In the genomic region with DNA sequence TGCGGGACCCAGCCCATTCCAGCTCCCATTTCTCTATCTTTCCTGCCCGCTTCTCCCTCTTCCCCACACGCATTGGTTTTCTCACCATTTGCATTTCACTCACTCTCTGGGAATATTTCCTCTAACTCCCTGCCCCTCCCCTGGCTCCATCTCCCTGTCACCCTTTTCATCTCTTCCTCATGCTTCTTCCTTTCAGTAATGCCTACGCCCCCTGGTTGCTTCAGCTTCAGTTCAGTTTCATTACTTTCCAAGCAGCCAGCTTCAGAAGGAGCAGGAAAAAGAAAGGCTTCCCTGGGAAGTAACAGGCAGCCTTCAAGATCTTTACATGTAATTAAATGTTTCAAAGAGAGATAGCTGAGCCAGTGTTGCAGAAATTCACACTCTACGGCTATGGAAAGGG, we compare ENCODE assay signal across 16 cellular contexts.
DNase-seq lines count a peak whose midpoint lies in the region; ATAC-seq, FAIRE-seq and TF ChIP-seq lines count a peak whose summit lies in the region.
"Had no signal": no experiment of that assay in that cellular context is flagged by ENCODE, and none has a peak within 500 bp of the region (broad histone marks: within the 10 kb centered on the region; RNA-seq: fewer than 3 reads in every experiment).

No MANE protein-coding gene starts in this region.

- H3K4me3 ChIP-seq in GM23338, result peak overlapping the region; percentile 86
- no peak overlapping the region for H3K4me3 ChIP-seq in astrocyte (ENCODE audit: insufficient read depth, low read depth, low read length)
- no peak overlapping the region for H3K4me3 ChIP-seq in smooth muscle cell
- H3K4me3 ChIP-seq: sigmoid colon, tibial artery had no signal

- 60% methylated on average over 5 of the region's 5 CpGs for WGBS in smooth muscle cell (ENCODE audit: low lambda C conversion rate)

- H3K27ac ChIP-seq in GM23338 (ENCODE audit: low read depth), result no peak overlapping the region
- H3K27ac ChIP-seq in astrocyte (ENCODE audit: low read depth, low read length), result no peak overlapping the region
- no peak overlapping the region for H3K27ac ChIP-seq in smooth muscle cell (ENCODE audit: low read depth)
- H3K27ac ChIP-seq: 22Rv1, epithelial cell of prostate, sigmoid colon, tibial artery had no signal

- no peaks in the 10 kb centered on the region for H3K79me2 ChIP-seq in GM23338 (replicated peaks; ENCODE audit: insufficient read depth)
- no peaks in the 10 kb centered on the region for H3K79me2 ChIP-seq in astrocyte (ENCODE audit: insufficient read depth, low read length)
- no peaks in the 10 kb centered on the region for H3K79me2 ChIP-seq in smooth muscle cell (ENCODE audit: low read depth)

- H3K27ac Mint-ChIP-seq in GM23338, result no peak overlapping the region
- peak overlapping the region; percentile 30 for H3K27ac Mint-ChIP-seq in astrocyte (ENCODE audit: unreplicated experiment)
- H3K27ac Mint-ChIP-seq in nephron, result no peak overlapping the region

- no peaks in the 10 kb centered on the region for H3K27me3 ChIP-seq in GM23338 (ENCODE audit: insufficient read depth)
- peaks cover 29% of the 10 kb centered on the region for H3K27me3 ChIP-seq in astrocyte (ENCODE audit: insufficient read depth, low read length)
- peaks cover 45% of the 10 kb centered on the region for H3K27me3 ChIP-seq in smooth muscle cell (ENCODE audit: low read depth)

- H3K9me3 ChIP-seq in astrocyte (ENCODE audit: insufficient read depth, low read depth, low read length) (no peaks in the 10 kb centered on the region), smooth muscle cell (replicated peaks; ENCODE audit: low read depth) (no peaks in the 10 kb centered on the region)
- H3K9me3 ChIP-seq: HAP-1, sigmoid colon, tibial artery had no signal

- no peaks in the 10 kb centered on the region for H4K20me1 ChIP-seq in GM23338 (replicated peaks; ENCODE audit: insufficient read depth)
- no peaks in the 10 kb centered on the region for H4K20me1 ChIP-seq in astrocyte (ENCODE audit: insufficient read depth, low read length)
- H4K20me1 ChIP-seq in smooth muscle cell (ENCODE audit: low read depth), result no peaks in the 10 kb centered on the region

- H3K4me3 Mint-ChIP-seq in GM23338 (peak overlapping the region; percentile 55), astrocyte (ENCODE audit: unreplicated experiment) (peak overlapping the region; percentile 31), nephron (peak overlapping the region in 2 of 3 experiments; percentile 14 to 20)

- H3F3A ChIP-seq in GM23338 (replicated peaks; ENCODE audit: low read depth) (0 out of 2 replicates have a peak, but pooled peaks cover 3% of the 10 kb centered on the region), smooth muscle cell (ENCODE audit: low read depth) (no peaks in the 10 kb centered on the region)

- H3K4me2 ChIP-seq in GM23338 (peak overlapping the region; percentile 87), astrocyte (ENCODE audit: low read length) (no peak overlapping the region), smooth muscle cell (no peak overlapping the region)

- H3K36me3 Mint-ChIP-seq in GM23338 (ENCODE audit: low read depth) (no peaks in the 10 kb centered on the region), astrocyte (ENCODE audit: low read depth, unreplicated experiment) (no peaks in the 10 kb centered on the region), nephron (ENCODE audit: low read depth) (no peaks in the 10 kb centered on the region)

- no peak overlapping the region for H3K9ac ChIP-seq in astrocyte (ENCODE audit: low read length)
- no peak overlapping the region for H3K9ac ChIP-seq in smooth muscle cell (ENCODE audit: low read depth)

- H3K36me3 ChIP-seq in GM23338 (ENCODE audit: insufficient read depth), result no peaks in the 10 kb centered on the region
- H3K36me3 ChIP-seq in astrocyte (ENCODE audit: insufficient read depth, low read length), result no peaks in the 10 kb centered on the region
- no peaks in the 10 kb centered on the region for H3K36me3 ChIP-seq in smooth muscle cell (ENCODE audit: low read depth)
- H3K36me3 ChIP-seq: HAP-1, sigmoid colon, tibial artery had no signal

- ATAC-seq in GM23338, result no peak
- ATAC-seq in GM18867 (IDR thresholded peaks at IDR 0.05; ENCODE audit: unreplicated experiment), result no peak

- TF ChIP-seq CTCF in GM23338 (conservative IDR thresholded peaks at IDR 0.05; ENCODE audit: low read depth in 2 of 2), result no peak
- no peak for TF ChIP-seq CTCF in astrocyte (IDR thresholded peaks at IDR 0.05; ENCODE audit: insufficient read depth, low read depth, low read length)
- no peak for TF ChIP-seq CTCF in nephron (IDR thresholded peaks at IDR 0.05; ENCODE audit: unreplicated experiment in 3 of 3)
- no peak for TF ChIP-seq CTCF in smooth muscle cell (IDR thresholded peaks at IDR 0.05; ENCODE audit: borderline replicate concordance, insufficient read depth, poor library complexity, severe bottlenecking)

- peaks cover 7% of the 10 kb centered on the region for H3K4me1 ChIP-seq in GM23338 (ENCODE audit: insufficient read depth)
- H3K4me1 ChIP-seq in astrocyte (ENCODE audit: insufficient read depth, low read length), result no peaks in the 10 kb centered on the region
- peaks cover 3% of the 10 kb centered on the region for H3K4me1 ChIP-seq in smooth muscle cell (ENCODE audit: low read depth)
- H3K4me1 ChIP-seq: HAP-1 had no signal

- no peaks in the 10 kb centered on the region for H3K9me3 Mint-ChIP-seq in GM23338
- no peaks in the 10 kb centered on the region for H3K9me3 Mint-ChIP-seq in astrocyte (ENCODE audit: unreplicated experiment)
- H3K9me3 Mint-ChIP-seq in nephron, result no peaks in the 10 kb centered on the region

- H3K4me1 Mint-ChIP-seq in GM23338 (peaks cover 47% of the 10 kb centered on the region), astrocyte (ENCODE audit: low read depth, unreplicated experiment) (peaks cover 25% of the 10 kb centered on the region), nephron (peaks cover 9% of the 10 kb centered on the region)

- DNase-seq in NCI-H2171 treated with DMSO at 0.1 percent for 48 hours (lab: John Stamatoyannopoulos, UW) (peak; percentile 61), NCI-H2171 (lab: John Stamatoyannopoulos, UW) (no peak), GM23338 (ENCODE audit: low spot score) (no peak), astrocyte (ENCODE audit: low read depth) (no peak), smooth muscle cell (lab: John Stamatoyannopoulos, UW; ENCODE audit: unreplicated experiment) (no peak)
- no peak for DNase-seq in activated CD4-positive, CD25-positive, alpha-beta regulatory T cell (lab: John Stamatoyannopoulos, UW)
- DNase-seq: MV-4-11, NCI-H2081, sigmoid colon, tibial artery had no signal

- no peak for FAIRE-seq in astrocyte (lab: Jason Lieb, UNC)
- FAIRE-seq: RCC 7860 had no signal

- H3K27me3 Mint-ChIP-seq in GM23338 (ENCODE audit: insufficient read depth, low read depth, poor library complexity), result peaks cover 6% of the 10 kb centered on the region
- H3K27me3 Mint-ChIP-seq in astrocyte (ENCODE audit: low read depth, unreplicated experiment), result peaks cover 35% of the 10 kb centered on the region
- peaks cover 79% of the 10 kb centered on the region for H3K27me3 Mint-ChIP-seq in nephron (ENCODE audit: low read depth)

- peaks cover 6% of the 10 kb centered on the region for H3K9me2 ChIP-seq in GM23338 (ENCODE audit: insufficient read depth)

- H2AFZ ChIP-seq in GM23338 (peak overlapping the region; percentile 97), astrocyte (ENCODE audit: low read depth, low read length) (no peak overlapping the region), smooth muscle cell (ENCODE audit: low read depth) (no peak overlapping the region)

TF ChIP-seq in GM23338, 12 proteins besides CTCF, POLR2A, EP300 and RAD21 (continues in another document):
- TF ChIP-seq NANOG (IDR thresholded peaks at IDR 0.05; ENCODE audit: borderline replicate concordance) (no peak), JUNB (IDR thresholded peaks at IDR 0.05; ENCODE audit: unreplicated experiment) (no peak), POLR2AphosphoS5 (IDR thresholded peaks at IDR 0.05; ENCODE audit: low read depth) (no peak), EZH2phosphoT487 (IDR thresholded peaks at IDR 0.05; ENCODE audit: unreplicated experiment) (no peak), STAT1 (IDR thresholded peaks at IDR 0.05; ENCODE audit: unreplicated experiment) (no peak), EZH2 (IDR thresholded peaks at IDR 0.05; ENCODE audit: low read depth, unreplicated experiment) (no peak), ZNF114 (CRISPR knock-in tag; IDR thresholded peaks at IDR 0.05) (no peak), ZNF331 (CRISPR knock-in tag; IDR thresholded peaks at IDR 0.05; ENCODE audit: low read depth) (no peak)
- TF ChIP-seq, protein P1, sequence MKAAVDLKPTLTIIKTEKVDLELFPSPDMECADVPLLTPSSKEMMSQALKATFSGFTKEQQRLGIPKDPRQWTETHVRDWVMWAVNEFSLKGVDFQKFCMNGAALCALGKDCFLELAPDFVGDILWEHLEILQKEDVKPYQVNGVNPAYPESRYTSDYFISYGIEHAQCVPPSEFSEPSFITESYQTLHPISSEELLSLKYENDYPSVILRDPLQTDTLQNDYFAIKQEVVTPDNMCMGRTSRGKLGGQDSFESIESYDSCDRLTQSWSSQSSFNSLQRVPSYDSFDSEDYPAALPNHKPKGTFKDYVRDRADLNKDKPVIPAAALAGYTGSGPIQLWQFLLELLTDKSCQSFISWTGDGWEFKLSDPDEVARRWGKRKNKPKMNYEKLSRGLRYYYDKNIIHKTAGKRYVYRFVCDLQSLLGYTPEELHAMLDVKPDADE (IDR thresholded peaks at IDR 0.05), result no peak
- TF ChIP-seq, protein P2, sequence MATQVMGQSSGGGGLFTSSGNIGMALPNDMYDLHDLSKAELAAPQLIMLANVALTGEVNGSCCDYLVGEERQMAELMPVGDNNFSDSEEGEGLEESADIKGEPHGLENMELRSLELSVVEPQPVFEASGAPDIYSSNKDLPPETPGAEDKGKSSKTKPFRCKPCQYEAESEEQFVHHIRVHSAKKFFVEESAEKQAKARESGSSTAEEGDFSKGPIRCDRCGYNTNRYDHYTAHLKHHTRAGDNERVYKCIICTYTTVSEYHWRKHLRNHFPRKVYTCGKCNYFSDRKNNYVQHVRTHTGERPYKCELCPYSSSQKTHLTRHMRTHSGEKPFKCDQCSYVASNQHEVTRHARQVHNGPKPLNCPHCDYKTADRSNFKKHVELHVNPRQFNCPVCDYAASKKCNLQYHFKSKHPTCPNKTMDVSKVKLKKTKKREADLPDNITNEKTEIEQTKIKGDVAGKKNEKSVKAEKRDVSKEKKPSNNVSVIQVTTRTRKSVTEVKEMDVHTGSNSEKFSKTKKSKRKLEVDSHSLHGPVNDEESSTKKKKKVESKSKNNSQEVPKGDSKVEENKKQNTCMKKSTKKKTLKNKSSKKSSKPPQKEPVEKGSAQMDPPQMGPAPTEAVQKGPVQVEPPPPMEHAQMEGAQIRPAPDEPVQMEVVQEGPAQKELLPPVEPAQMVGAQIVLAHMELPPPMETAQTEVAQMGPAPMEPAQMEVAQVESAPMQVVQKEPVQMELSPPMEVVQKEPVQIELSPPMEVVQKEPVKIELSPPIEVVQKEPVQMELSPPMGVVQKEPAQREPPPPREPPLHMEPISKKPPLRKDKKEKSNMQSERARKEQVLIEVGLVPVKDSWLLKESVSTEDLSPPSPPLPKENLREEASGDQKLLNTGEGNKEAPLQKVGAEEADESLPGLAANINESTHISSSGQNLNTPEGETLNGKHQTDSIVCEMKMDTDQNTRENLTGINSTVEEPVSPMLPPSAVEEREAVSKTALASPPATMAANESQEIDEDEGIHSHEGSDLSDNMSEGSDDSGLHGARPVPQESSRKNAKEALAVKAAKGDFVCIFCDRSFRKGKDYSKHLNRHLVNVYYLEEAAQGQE (IDR thresholded peaks at IDR 0.05; ENCODE audit: unreplicated experiment), result no peak
